9 cellular contexts compared by ENCODE assay signal in genomic region chr16:3401719-3402397, GRCh38. TPM values are rescaled to one million over a fixed set of nuclear protein-coding genes. Genes with fewer than 3 reads are reported as not detected.
DNase-seq lines count a peak whose midpoint lies in the region; ATAC-seq, FAIRE-seq and TF ChIP-seq lines count a peak whose summit lies in the region.
"Had no signal": no experiment of that assay in that cellular context is flagged by ENCODE, and none has a peak within 500 bp of the region (broad histone marks: within the 10 kb centered on the region; RNA-seq: fewer than 3 reads in every experiment).

No MANE protein-coding gene starts in this region.

- peaks cover 52% of the 10 kb centered on the region for H3K36me3 Mint-ChIP-seq in WTC11

- peaks cover 9 to 43% of the 10 kb centered on the region in 2 experiments; a peak in 3 of 4 replicates for H3K36me3 ChIP-seq in HCT116 (ENCODE audit: control insufficient read depth in 1 of 2, insufficient read depth in 2 of 2, low read length in 2 of 2)
- H3K36me3 ChIP-seq in hepatocyte (replicated peaks; ENCODE audit: insufficient read depth, low read depth): peaks cover 4% of the 10 kb centered on the region
- peaks cover 8 to 11% of the 10 kb centered on the region in 2 donors for H3K36me3 ChIP-seq in small intestine (ENCODE audit: control insufficient read depth in 2 of 2, insufficient read depth in 2 of 2, low read length in 2 of 2)

- TF ChIP-seq CTCF in C4-2B (conservative IDR thresholded peaks at IDR 0.05): no peak
- no peak for TF ChIP-seq CTCF in HCT116 (IDR thresholded peaks at IDR 0.05 in 2 of 3, conservative IDR thresholded peaks at IDR 0.05 in 1 of 3; ENCODE audit: borderline replicate concordance in 1 of 3, insufficient read depth in 1 of 3, low read depth in 2 of 3, low read length in 2 of 3)
- no peak for TF ChIP-seq CTCF in WTC11 (IDR thresholded peaks at IDR 0.05)
- no peak for TF ChIP-seq CTCF in hepatocyte (IDR thresholded peaks at IDR 0.05; ENCODE audit: poor library complexity)

- peaks cover 25% of the 10 kb centered on the region for H3K9me3 Mint-ChIP-seq in WTC11

- peaks cover 5 to 12% of the 10 kb centered on the region in 2 experiments; a peak in 3 of 4 replicates for H3K4me1 ChIP-seq in HCT116 (ENCODE audit: control insufficient read depth in 1 of 2, insufficient read depth in 2 of 2, low read length in 2 of 2)
- H3K4me1 ChIP-seq in hepatocyte (ENCODE audit: insufficient read depth): peaks cover 6% of the 10 kb centered on the region
- no peaks in the 10 kb centered on the region for H3K4me1 ChIP-seq in small intestine (ENCODE audit: control insufficient read depth in 2 of 2, insufficient read depth in 1 of 2, low read depth in 1 of 2, low read length in 1 of 2)

- ATAC-seq in HCT116 (no peak), WTC11 (no peak), sciatic nerve (no peak)

- no peak for FAIRE-seq in small intestine (lab: Jason Lieb, UNC)

- CTCF ChIA-PET in HCT116 (lab: Charles Lee): interaction anchor here (1.5 kb wide), 1 partner anchor 135 kb away, joined by 4 read pairs; no protein-coding TSS in a partner anchor
- CTCF ChIA-PET in WTC11 (lab: Charles Lee): interaction anchor here (0.6 to 2.8 kb wide), 9 partner anchors 42 to 219 kb away, joined by 3 to 13 read pairs (median 3); partner anchors contain the start of genes CLUAP1, NAA60 and ZNF597

- H3K9me3 ChIP-seq in HCT116 (ENCODE audit: control insufficient read depth in 1 of 2, insufficient read depth in 1 of 2, low read depth in 1 of 2, low read length in 2 of 2) (peaks cover 3 to 5% of the 10 kb centered on the region in 2 experiments; a peak in 2 of 4 replicates), hepatocyte (ENCODE audit: low read depth) (peaks cover 30% of the 10 kb centered on the region), small intestine (ENCODE audit: control insufficient read depth, low read depth) (no peaks in the 10 kb centered on the region)

- peak overlapping the region; percentile 25 for H2AFZ ChIP-seq in HCT116 (ENCODE audit: low read depth, low read length, poor library complexity, severe bottlenecking)
- H2AFZ ChIP-seq in hepatocyte: peak overlapping the region; percentile 86

- peaks cover 8% of the 10 kb centered on the region for H3K4me1 Mint-ChIP-seq in WTC11

- DNase-seq in HCT116 (ENCODE audit: low read depth, low spot score): no peak
- DNase-seq in WTC11 (ENCODE audit: low spot score): peak; percentile 33
- DNase-seq in hepatocyte (ENCODE audit: low spot score): peak; percentile 19
- no peak for DNase-seq in small intestine
- no peak for DNase-seq in posterior cingulate gyrus
- DNase-seq in sciatic nerve (ENCODE audit: low spot score): no peak
- DNase-seq in NCI-H510A (lab: John Stamatoyannopoulos, UW): no peak

- H3K4me2 ChIP-seq in HCT116 (ENCODE audit: low read length) (peak overlapping the region; percentile 99), hepatocyte (peak overlapping the region; percentile 91)

- H3K9ac ChIP-seq in HCT116 (ENCODE audit: low read length): peak overlapping the region; percentile 88

- no peaks in the 10 kb centered on the region for H3K9me2 ChIP-seq in HCT116 (ENCODE audit: insufficient read depth)
- H3K9me2 ChIP-seq in hepatocyte (replicated peaks; ENCODE audit: insufficient read depth): no peaks in the 10 kb centered on the region

- H3K27ac ChIP-seq in C4-2B (peak overlapping the region; percentile 82), HCT116 (ENCODE audit: low read depth, low read length) (peak overlapping the region; percentile 83), hepatocyte (peak overlapping the region; percentile 81), small intestine (ENCODE audit: low read depth in 1 of 2, low read length in 1 of 2) (peak overlapping the region; percentile 78 to 91)

- RAD21 ChIA-PET in HCT116 (lab: Charles Lee; ENCODE audit: low non-redundant PET in 1 of 2, low total read pairs in 2 of 2, uncharacterized antibody in 2 of 2, unreplicated experiment in 2 of 2): no interaction called here

- H3K27ac Mint-ChIP-seq in WTC11: peak overlapping the region; percentile 58; the same call in 1 of the 2 replicates

- TF ChIP-seq RAD21 in HCT116 (IDR thresholded peaks at IDR 0.05; ENCODE audit: low read depth): no peak

- intact Hi-C loops in HCT116 (cut with micrococcal nuclease): loop anchor here (1.0 kb wide), 1 partner anchor 119 kb away; the partner anchor contains the start of gene ZNF263
- intact Hi-C loops in posterior cingulate gyrus (cut with DNase I): loop anchor here (1.0 to 2.0 kb wide), 4 partner anchors 37 to 119 kb away; partner anchors contain the start of genes TIGD7, ZNF263 and ZNF75A
- intact Hi-C loops in sciatic nerve (cut with DNase I): loop anchor here (10.0 kb wide), 1 partner anchor 97 kb away; the partner anchor contains the start of genes TIGD7 and ZNF75A

- peak overlapping the region; percentile 95 for H3K4me3 Mint-ChIP-seq in WTC11

- H3K4me3 ChIP-seq in HCT116 (replicated peaks in 1 of 2; ENCODE audit: low read depth in 1 of 2, low read length in 2 of 2) (peak overlapping the region; percentile 92 to 96), hepatocyte (peak overlapping the region; percentile 54), small intestine (ENCODE audit: low read depth in 1 of 2, low read length in 2 of 2) (peak overlapping the region; percentile 69 to 93)

- H4K20me1 ChIP-seq in HCT116 (ENCODE audit: insufficient read depth) (no peaks in the 10 kb centered on the region), hepatocyte (ENCODE audit: insufficient read depth, poor library complexity, severe bottlenecking) (no peaks in the 10 kb centered on the region)

- POLR2A ChIA-PET in HCT116 (lab: Charles Lee) (interaction anchor here (1.2 to 1.5 kb wide), 2 partner anchors 9 to 43 kb away, joined by 4 read pairs; no protein-coding TSS in a partner anchor), WTC11 (lab: Charles Lee) (interaction anchor here (0.6 to 2.1 kb wide), 7 partner anchors 25 to 1008 kb away, joined by 3 to 11 read pairs (median 3); partner anchors contain the start of genes CLUAP1, NAA60, TIGD7 and ZNF263)

- WGBS in hepatocyte (ENCODE audit: low lambda C conversion rate, missing lambda C conversion rate): 23% methylated on average over 17 of the region's 17 CpGs
- WGBS in small intestine, 3 donors: 36 to 48% (median 46%) methylated on average over 17 of the region's 17 CpGs

- no peaks in the 10 kb centered on the region for H3K27me3 ChIP-seq in HCT116 (ENCODE audit: insufficient read depth, low read length)
- no peaks in the 10 kb centered on the region for H3K27me3 ChIP-seq in hepatocyte
- H3K27me3 ChIP-seq in small intestine (ENCODE audit: control insufficient read depth in 2 of 2, insufficient read depth in 2 of 2, low read length in 2 of 2): no peaks in the 10 kb centered on the region

- BruUV-seq in HCT116 (replicated peaks; lab: Mats Ljungman, UMichigan): TSS peak; percentile 63

- H3K79me2 ChIP-seq in HCT116 (ENCODE audit: insufficient read depth, low read length) (peaks cover 45% of the 10 kb centered on the region), hepatocyte (peaks cover 50% of the 10 kb centered on the region)

- no peak for TF ChIP-seq POLR2A in HCT116 (IDR thresholded peaks at IDR 0.05; ENCODE audit: borderline replicate concordance, extremely low read depth, insufficient read depth, insufficient read length)

- H3K27me3 Mint-ChIP-seq in WTC11 (ENCODE audit: low read depth): no peaks in the 10 kb centered on the region

TF ChIP-seq in HCT116, 20 proteins besides CTCF, POLR2A, EP300 and RAD21 (continues in another document):
- TF ChIP-seq EGR1 (IDR thresholded peaks at IDR 0.05; ENCODE audit: low read depth): no peak
- TF ChIP-seq SRF (IDR thresholded peaks at IDR 0.05; ENCODE audit: low read depth): no peak
- no peak for TF ChIP-seq EZH2phosphoT487 (IDR thresholded peaks at IDR 0.05; ENCODE audit: borderline replicate concordance)
- no peak for TF ChIP-seq JUND (IDR thresholded peaks at IDR 0.05)
- no peak for TF ChIP-seq MAX (IDR thresholded peaks at IDR 0.05)
- no peak for TF ChIP-seq POLR2AphosphoS5 (IDR thresholded peaks at IDR 0.05; ENCODE audit: low read depth, low read length)

TF ChIP-seq in WTC11, 78 proteins besides CTCF, POLR2A, EP300 and RAD21 (continues in another document):
- TF ChIP-seq NFATC4 (CRISPR knock-in tag; IDR thresholded peaks at IDR 0.05): no peak
- no peak for TF ChIP-seq HMGA2 (CRISPR knock-in tag; IDR thresholded peaks at IDR 0.05)
- TF ChIP-seq MYBL2 (CRISPR knock-in tag; IDR thresholded peaks at IDR 0.05): no peak
- TF ChIP-seq USF1 (CRISPR knock-in tag; IDR thresholded peaks at IDR 0.05): no peak
- no peak for TF ChIP-seq KAT7 (CRISPR knock-in tag; IDR thresholded peaks at IDR 0.05; ENCODE audit: borderline replicate concordance)
- TF ChIP-seq EMX1 (CRISPR knock-in tag; IDR thresholded peaks at IDR 0.05): no peak

RNA-seq across cellular contexts. Expression of gene ZNF174, which starts 0.8 kb away (rescaled TPM):
- total RNA-seq in HCT116 (2021; ENCODE audit: unreplicated experiment): 8.2 TPM
- polyA plus RNA-seq in HCT116 (2012): 3.8 and 4.9 TPM in 2 replicates
- total RNA-seq in WTC11 (2021): 11.3 to 13.8 TPM (median 11.7 TPM) in 3 replicates
- total RNA-seq in hepatocyte: 8.0 TPM in 2 replicates
- polyA plus RNA-seq in hepatocyte: 12.3 and 13.5 TPM in 2 replicates
- polyA plus RNA-seq in small intestine: 1 to 10 TPM; 3.0 to 4.9 (median 4.5) TPM
- 10.8 TPM for total RNA-seq in sciatic nerve

RNA-seq across cellular contexts. Expression of gene ZSCAN32, which starts 1.1 kb away (rescaled TPM):
- total RNA-seq in HCT116 (2021; ENCODE audit: unreplicated experiment) (20.0 TPM), WTC11 (2021) (16.0 to 17.9 TPM (median 16.7 TPM) in 3 replicates), hepatocyte (9.7 and 11.5 TPM in 2 replicates), sciatic nerve (14.3 TPM)
- 8.6 and 11.6 TPM in 2 replicates for polyA plus RNA-seq in HCT116 (2012)
- polyA plus RNA-seq in hepatocyte (5.3 and 6.5 TPM in 2 replicates), small intestine (10 to 100 TPM in 2 of 3 donors, 1 to 10 TPM in 1; 7.2 to 12.4 (median 11.4) TPM)

RNA-seq across cellular contexts. Expression of gene ZNF597, which starts 41.4 kb away (rescaled TPM):
- total RNA-seq in HCT116 (2021; ENCODE audit: unreplicated experiment): 3.2 TPM
- 0.95 and 1.1 TPM in 2 replicates for polyA plus RNA-seq in HCT116 (2012)
- 1.3 to 2.2 TPM (median 1.4 TPM) in 3 replicates for total RNA-seq in WTC11 (2021)
- total RNA-seq in hepatocyte: 3.5 and 4.0 TPM in 2 replicates
- 1.2 and 2.1 TPM in 2 replicates for polyA plus RNA-seq in hepatocyte
- polyA plus RNA-seq in small intestine: under 1 TPM; 0.45 to 0.95 (median 0.81) TPM
- 3.2 TPM for total RNA-seq in sciatic nerve

RNA-seq across cellular contexts. Expression of gene NAA60, which starts 41.6 kb away (rescaled TPM):
- 32.2 TPM for total RNA-seq in HCT116 (2021; ENCODE audit: unreplicated experiment)
- 24.6 and 25.4 TPM in 2 replicates for polyA plus RNA-seq in HCT116 (2012)
- 44.8 to 50.3 TPM (median 46.4 TPM) in 3 replicates for total RNA-seq in WTC11 (2021)
- total RNA-seq in hepatocyte: 34.6 and 47.2 TPM in 2 replicates
- 67.9 and 82.4 TPM in 2 replicates for polyA plus RNA-seq in hepatocyte
- 100 to 1,000 TPM in 1 of 3 donors, 10 to 100 TPM in 2; 51.2 to 102 (median 69.2) TPM for polyA plus RNA-seq in small intestine
- total RNA-seq in sciatic nerve: 41.3 TPM

RNA-seq across cellular contexts. Expression of gene OR2C1, which starts 46.2 kb away (rescaled TPM):
- not detected for total RNA-seq in HCT116 (2021; ENCODE audit: unreplicated experiment)
- not detected in 2 replicates for polyA plus RNA-seq in HCT116 (2012)
- not detected in 3 replicates for total RNA-seq in WTC11 (2021)
- not detected in 2 replicates for total RNA-seq in hepatocyte
- polyA plus RNA-seq in hepatocyte: 0.34 TPM in 1 of 2 replicates, not detected in the other
- polyA plus RNA-seq in small intestine: under 1 TPM in 1 of 3 donors, not detected in 2; 0.04 TPM
- 0.40 TPM for total RNA-seq in sciatic nerve
- total RNA-seq: T-helper 2 cell treated with Interferon-gamma antibody and Interleukin-4, amounts not matched to agents 100 ng/mL and 5 ng/mL, for 36 hours had no signal

Comparison
In these comparisons a context has a peak if more than half of its experiments do, and no peak if none do; other contexts are left out.
1. DNase-seq: peak in WTC11 (single experiment) and hepatocyte (single experiment); none in HCT116 (single experiment), small intestine (single experiment), posterior cingulate gyrus (0 of 10), sciatic nerve (single experiment) and NCI-H510A (single experiment).
2. Peak in every context shown above with its lines, with median percentiles within 50 percentile points of each other: H3K27ac ChIP-seq and H3K4me3 ChIP-seq.